In genomic region chr16:16120044-16120381, GRCh38 we compare ENCODE assay signal across 14 cellular contexts.
DNase-seq lines count a peak whose midpoint lies in the region; ATAC-seq, FAIRE-seq and TF ChIP-seq lines count a peak whose summit lies in the region.
"Had no signal": no experiment of that assay in that cellular context is flagged by ENCODE, and none has a peak within 500 bp of the region (broad histone marks: within the 10 kb centered on the region; RNA-seq: fewer than 3 reads in every experiment).

No MANE protein-coding gene starts in this region.

- H3K4me3 Mint-ChIP-seq in brain = no peak overlapping the region

- H3K36me3 Mint-ChIP-seq in brain = peaks cover 100% of the 10 kb centered on the region

- peak overlapping the region in 3 of 5 experiments; percentile 7 to 61 (median 11) for H3K27ac Mint-ChIP-seq in brain

- no peak for FAIRE-seq in kidney (lab: Jason Lieb, UNC)
- FAIRE-seq: colon had no signal

- DNase-seq in NCI-H2029 treated with DMSO at 0.1 percent for 48 hours (lab: John Stamatoyannopoulos, UW) (peak; percentile 77), NCI-H2029 (lab: John Stamatoyannopoulos, UW) (no peak), NCI-H146 treated with DMSO at 0.1 percent for 48 hours (lab: John Stamatoyannopoulos, UW; ENCODE audit: unreplicated experiment) (peak; percentile 88), pulmonary artery endothelial cell (ENCODE audit: low read depth, low spot score) (peak; percentile 17), kidney (no peak), Kasumi-1 (lab: John Stamatoyannopoulos, UW) (no peak)
- DNase-seq: Caco-2; stimulated activated CD4-positive, alpha-beta T cell treated with anti-CD3 and anti-CD28 coated beads, Interleukin-12 subunit alpha, Interleukin-12 subunit beta, amount 100 ng/mL, for 4 hours; trophoblast cell had no signal

- H3K27ac ChIP-seq in kidney (ENCODE audit: low read depth in 2 of 2, low read length in 2 of 2) = peak overlapping the region in 1 of 2 donors; percentile 59
- H3K27ac ChIP-seq: VCaP had no signal

- H3K4me1 Mint-ChIP-seq in brain = no peaks in the 10 kb centered on the region

- H3K9me3 Mint-ChIP-seq in brain = peaks cover 27 to 77% (median 46%) of the 10 kb centered on the region in 5 experiments

- TF ChIP-seq CTCF in brain (conservative IDR thresholded peaks at IDR 0.05) (no peak), kidney (IDR thresholded peaks at IDR 0.05; ENCODE audit: borderline replicate concordance, extremely low read depth, insufficient read depth) (no peak)

- H3K27me3 Mint-ChIP-seq in brain = no peaks in the 10 kb centered on the region

- H3K36me3 ChIP-seq in kidney (ENCODE audit: control insufficient read depth in 1 of 2, insufficient read depth in 2 of 2, low read length in 2 of 2) = peaks cover 5 to 21% of the 10 kb centered on the region in 2 donors

- ATAC-seq in GM18870 (IDR thresholded peaks at IDR 0.05; ENCODE audit: unreplicated experiment) = no peak

- no peak overlapping the region for H3K9ac ChIP-seq in kidney (ENCODE audit: low read length in 2 of 2)
- H3K9ac ChIP-seq: SK-N-SH had no signal

- intact Hi-C loops in kidney (cut with DNase I) = loop anchor here (10.0 kb wide), 1 partner anchor 355 kb away; no protein-coding TSS in a partner anchor

- no peak overlapping the region for H3K4me3 ChIP-seq in kidney (ENCODE audit: low read length in 2 of 2)

- H3K9me3 ChIP-seq in kidney (ENCODE audit: control insufficient read depth in 1 of 2, low read length in 2 of 2) = peaks cover 0 to 2% of the 10 kb centered on the region in 2 donors
- H3K9me3 ChIP-seq: Caco-2, SK-N-SH had no signal

- H3K4me1 ChIP-seq in kidney (ENCODE audit: control insufficient read depth in 1 of 2, insufficient read depth in 1 of 2, low read depth in 1 of 2, low read length in 2 of 2) = no peaks in the 10 kb centered on the region
- H3K4me1 ChIP-seq: Caco-2 had no signal

Comparison
In these comparisons a context has a peak if more than half of its experiments do, and no peak if none do; other contexts are left out.
1. DNase-seq: peak in NCI-H2029 treated with DMSO at 0.1 percent for 48 hours (single experiment), NCI-H146 treated with DMSO at 0.1 percent for 48 hours (single experiment) and pulmonary artery endothelial cell (single experiment); none in NCI-H2029 (single experiment), kidney (single experiment) and Kasumi-1 (0 of 2).